Comparison of ENCODE assay signal across 8 cellular contexts in genomic region chr11:72112541-72113136, GRCh38. TPM values are rescaled to one million over a fixed set of nuclear protein-coding genes. Genes with fewer than 3 reads are reported as not detected.
DNase-seq lines count a peak whose midpoint lies in the region; ATAC-seq and TF ChIP-seq lines count a peak whose summit lies in the region.

ANAPC15 (minus strand) TSS chr11:72112695; CDS start chr11:72111276, 1,419 bp downstream.

- peak; percentile 80 to 89 (median 82) for ATAC-seq in natural killer cell

- no peaks in the 10 kb centered on the region for H3F3A ChIP-seq in DOHH2 (ENCODE audit: control insufficient read depth, insufficient read depth)

- no peaks in the 10 kb centered on the region for H3K27me3 Mint-ChIP-seq in activated T-helper 2 cell treated with anti-CD3 and anti-CD28 coated beads, Interferon-gamma antibody, Interleukin-2, Interleukin-4, amounts not matched to agents 10 μg/mL and 5 μg/mL and 100 μg/mL, durations not matched to agents 14 hours and 24 hours and 36 hours (ENCODE audit: low read depth)
- H3K27me3 Mint-ChIP-seq in natural killer cell (ENCODE audit: low read depth in 2 of 2): peaks cover 7 to 23% of the 10 kb centered on the region in 2 donors

- H3K27ac ChIP-seq in DOHH2 (ENCODE audit: low read depth, low read length) (peak within 1 kb of the TSS; percentile 87), RWPE1 (peak within 1 kb of the TSS; percentile 97)

- H3K27ac Mint-ChIP-seq in activated T-helper 2 cell treated with anti-CD3 and anti-CD28 coated beads, Interferon-gamma antibody, Interleukin-2, Interleukin-4, amounts not matched to agents 10 μg/mL and 5 μg/mL and 100 μg/mL, durations not matched to agents 14 hours and 24 hours and 36 hours: peak within 1 kb of the TSS; percentile 98
- H3K27ac Mint-ChIP-seq in natural killer cell: peak within 1 kb of the TSS; percentile 95 to 96

- POLR2A ChIA-PET in RWPE1 (lab: Yijun Ruan, JAX; ENCODE audit: low non-redundant PET): interaction anchor here (0.8 to 1.6 kb wide), 4 partner anchors 13 to 88 kb away, joined by 3 to 7 read pairs (median 4); no protein-coding TSS in a partner anchor

- peaks cover 10% of the 10 kb centered on the region for H3K36me3 Mint-ChIP-seq in activated T-helper 2 cell treated with anti-CD3 and anti-CD28 coated beads, Interferon-gamma antibody, Interleukin-2, Interleukin-4, amounts not matched to agents 10 μg/mL and 5 μg/mL and 100 μg/mL, durations not matched to agents 14 hours and 24 hours and 36 hours (ENCODE audit: low read depth)
- no peaks in the 10 kb centered on the region for H3K36me3 Mint-ChIP-seq in natural killer cell

- H3K4me2 ChIP-seq in DOHH2 (ENCODE audit: low read length): peak within 1 kb of the TSS; percentile 93

- H3K27me3 ChIP-seq in DOHH2 (ENCODE audit: control insufficient read depth, low read length): no peaks in the 10 kb centered on the region

- H3K9me2 ChIP-seq in DOHH2 (replicated peaks; ENCODE audit: control insufficient read depth, low read length): 0 out of 2 replicates have a peak, but pooled peaks cover 3% of the 10 kb centered on the region

- H4K20me1 ChIP-seq in DOHH2 (ENCODE audit: control insufficient read depth, insufficient read depth, low read depth, low read length): no peaks in the 10 kb centered on the region

- intact Hi-C loops in activated T-helper 2 cell treated with anti-CD3 and anti-CD28 coated beads, Interferon-gamma antibody, Interleukin-2, Interleukin-4, amounts not matched to agents 10 μg/mL and 5 μg/mL and 100 μg/mL, durations not matched to agents 14 hours and 24 hours and 36 hours (cut with micrococcal nuclease): loop anchor here (1.0 kb wide), 5 partner anchors 9 to 111 kb away; partner anchors contain the start of genes LAMTOR1, LRRC51 and NUMA1
- intact Hi-C loops in natural killer cell (cut with micrococcal nuclease): loop anchor here (1.0 to 2.0 kb wide), 4 partner anchors 9 to 184 kb away; partner anchors contain the start of genes LAMTOR1, LRRC51, NUMA1 and XNDC1N

- peaks cover 8% of the 10 kb centered on the region for H3K79me2 ChIP-seq in DOHH2 (ENCODE audit: control insufficient read depth, low read length)

- DNase-seq in GOT3 (lab: John Stamatoyannopoulos, UW): peak; percentile 95
- DNase-seq in LNCaP clone FGC (ENCODE audit: low read depth): peak; percentile 99
- peak; percentile 92 for DNase-seq in RWPE1 (ENCODE audit: low spot score)
- DNase-seq in activated T-helper 2 cell treated with anti-CD3 and anti-CD28 coated beads, Interferon-gamma antibody, Interleukin-2, Interleukin-4, amounts not matched to agents 10 μg/mL and 5 μg/mL and 100 μg/mL, durations not matched to agents 14 hours and 24 hours and 36 hours (ENCODE audit: low spot score): peak; percentile 98
- peak; percentile 99 for DNase-seq in fibroblast of peridontal ligament (ENCODE audit: extremely low read depth)
- peak; percentile 95 for DNase-seq in natural killer cell
- DNase-seq in stimulated activated naive CD4-positive, alpha-beta T cell treated with Interleukin-2 at 50 U/mL for 16 hours (lab: John Stamatoyannopoulos, UW): peak; percentile 99

- CTCF ChIA-PET in RWPE1 (lab: Yijun Ruan, JAX): interaction anchor here (0.5 to 1.2 kb wide), 4 partner anchors 71 to 332 kb away, joined by 3 read pairs; no protein-coding TSS in a partner anchor

- H3K9me3 ChIP-seq in DOHH2 (ENCODE audit: control insufficient read depth, insufficient read depth, low read length): no peaks in the 10 kb centered on the region

- H3K36me3 ChIP-seq in DOHH2 (ENCODE audit: control insufficient read depth, low read length): peaks cover 13% of the 10 kb centered on the region

- TF ChIP-seq CTCF in DOHH2 (IDR thresholded peaks at IDR 0.05; ENCODE audit: low read depth, low read length, poor library complexity, severe bottlenecking) (no peak), LNCaP clone FGC (IDR thresholded peaks at IDR 0.05; ENCODE audit: control insufficient read depth, extremely low read depth, insufficient read depth) (no peak), RWPE1 (conservative IDR thresholded peaks at IDR 0.05; ENCODE audit: low read depth) (no peak), natural killer cell (IDR thresholded peaks at IDR 0.05) (no peak)

- peaks cover 16% of the 10 kb centered on the region for H3K4me1 Mint-ChIP-seq in activated T-helper 2 cell treated with anti-CD3 and anti-CD28 coated beads, Interferon-gamma antibody, Interleukin-2, Interleukin-4, amounts not matched to agents 10 μg/mL and 5 μg/mL and 100 μg/mL, durations not matched to agents 14 hours and 24 hours and 36 hours (ENCODE audit: low read depth)
- peaks cover 20 to 24% of the 10 kb centered on the region in 2 donors for H3K4me1 Mint-ChIP-seq in natural killer cell

- peak within 1 kb of the TSS; percentile 89 for H3K4me3 Mint-ChIP-seq in activated T-helper 2 cell treated with anti-CD3 and anti-CD28 coated beads, Interferon-gamma antibody, Interleukin-2, Interleukin-4, amounts not matched to agents 10 μg/mL and 5 μg/mL and 100 μg/mL, durations not matched to agents 14 hours and 24 hours and 36 hours (ENCODE audit: low read depth)
- H3K4me3 Mint-ChIP-seq in natural killer cell: peak within 1 kb of the TSS; percentile 94

- no peaks in the 10 kb centered on the region for H3K9me3 Mint-ChIP-seq in activated T-helper 2 cell treated with anti-CD3 and anti-CD28 coated beads, Interferon-gamma antibody, Interleukin-2, Interleukin-4, amounts not matched to agents 10 μg/mL and 5 μg/mL and 100 μg/mL, durations not matched to agents 14 hours and 24 hours and 36 hours
- H3K9me3 Mint-ChIP-seq in natural killer cell: no peaks in the 10 kb centered on the region

- peaks cover 19% of the 10 kb centered on the region for H3K4me1 ChIP-seq in DOHH2 (ENCODE audit: control insufficient read depth, low read length)

- H3K4me3 ChIP-seq in DOHH2 (ENCODE audit: low read length) (peak within 1 kb of the TSS; percentile 75), LNCaP clone FGC (ENCODE audit: low read depth, low read length) (peak within 1 kb of the TSS; percentile 80)

RNA-seq across cellular contexts. Expression of gene ANAPC15, which starts in this region (rescaled TPM):
- 61.6 and 67.9 TPM in 2 replicates for total RNA-seq in activated T-helper 2 cell treated with anti-CD3 and anti-CD28 coated beads, Interferon-gamma antibody, Interleukin-2, Interleukin-4, amounts not matched to agents 10 μg/mL and 5 μg/mL and 100 μg/mL, durations not matched to agents 14 hours and 24 hours and 36 hours
- total RNA-seq in natural killer cell: 10 to 100 TPM; 22.0 to 38.3 (median 29.7) TPM

Comparison
In these comparisons a context has a peak if more than half of its experiments do, and no peak if none do; other contexts are left out.
1. Peak in every context shown above with its lines: DNase-seq, ATAC-seq, H3K4me3 ChIP-seq and H3K27ac ChIP-seq.